In the genomic region with DNA sequence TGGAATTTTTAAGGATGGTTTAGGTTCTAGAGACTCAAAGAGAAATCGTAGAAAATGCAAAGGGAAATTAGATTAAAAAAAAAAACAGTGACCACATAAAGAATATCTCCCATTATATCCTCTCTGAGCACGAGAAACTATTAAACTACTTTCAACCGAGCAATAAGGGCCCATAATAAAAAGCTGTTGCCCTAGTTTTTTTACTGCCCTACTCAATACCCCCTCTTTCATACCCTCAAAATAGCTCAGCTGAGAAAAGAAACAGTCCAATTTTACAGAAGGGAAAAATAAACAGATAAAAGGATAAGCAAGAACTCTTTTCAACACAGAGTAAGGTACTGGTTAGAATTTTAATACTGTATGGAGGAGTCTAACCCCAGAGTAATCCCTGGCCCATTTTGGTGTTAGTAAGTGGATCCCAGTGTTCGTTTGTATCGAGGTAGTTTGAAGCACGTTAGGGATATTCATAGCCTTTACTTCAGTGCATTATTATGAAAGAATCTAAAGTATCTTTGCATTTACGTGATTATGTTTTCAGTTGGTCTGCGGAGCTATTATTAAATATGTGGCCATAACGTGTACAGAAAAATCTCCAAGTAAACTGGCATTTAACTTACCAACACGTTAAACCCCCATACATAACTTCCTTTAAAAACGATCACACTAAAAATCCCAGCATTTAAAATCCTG, we compare ENCODE assay signal across 8 cellular contexts. TPM values are rescaled to one million over a fixed set of nuclear protein-coding genes. Genes with fewer than 3 reads are reported as not detected.
DNase-seq lines count a peak whose midpoint lies in the region; ATAC-seq and TF ChIP-seq lines count a peak whose summit lies in the region.

No MANE protein-coding gene starts in this region.

- peak overlapping the region; percentile 90 for H3K4me3 Mint-ChIP-seq in stimulated activated memory B cell treated with anti-CD40 and anti-IgM and Interleukin-4, amounts not matched to agents 10 μg/mL and 1 μg/mL and 100 μg/mL, for 72 hours

- H3K9me3 Mint-ChIP-seq in stimulated activated memory B cell treated with anti-CD40 and anti-IgM and Interleukin-4, amounts not matched to agents 10 μg/mL and 1 μg/mL and 100 μg/mL, for 72 hours = no peaks in the 10 kb centered on the region

- peaks cover 2% of the 10 kb centered on the region for H3K4me1 ChIP-seq in right cardiac atrium (ENCODE audit: control insufficient read depth, insufficient read depth, low read length)

- H3K36me3 Mint-ChIP-seq in stimulated activated memory B cell treated with anti-CD40 and anti-IgM and Interleukin-4, amounts not matched to agents 10 μg/mL and 1 μg/mL and 100 μg/mL, for 72 hours = no peaks in the 10 kb centered on the region

- DNase-seq in DMS 273 (lab: John Stamatoyannopoulos, UW; ENCODE audit: unreplicated experiment) (peak; percentile 28), DMS 273 treated with DMSO at 0.1 percent for 48 hours (lab: John Stamatoyannopoulos, UW) (no peak), WERI-Rb-1 (no peak), right cardiac atrium (no peak), NK-92 (lab: John Stamatoyannopoulos, UW; ENCODE audit: unreplicated experiment) (no peak), NCI-H524 treated with DMSO at 0.1 percent for 48 hours (lab: John Stamatoyannopoulos, UW) (no peak), foreskin melanocyte (no peak)

- peak overlapping the region; percentile 78 for H3K27ac Mint-ChIP-seq in stimulated activated memory B cell treated with anti-CD40 and anti-IgM and Interleukin-4, amounts not matched to agents 10 μg/mL and 1 μg/mL and 100 μg/mL, for 72 hours

- WGBS in right cardiac atrium = 25% methylated on average over 11 of the region's 11 CpGs

- H3K4me1 Mint-ChIP-seq in stimulated activated memory B cell treated with anti-CD40 and anti-IgM and Interleukin-4, amounts not matched to agents 10 μg/mL and 1 μg/mL and 100 μg/mL, for 72 hours = peaks cover 38% of the 10 kb centered on the region

- no peaks in the 10 kb centered on the region for H3K9me3 ChIP-seq in WERI-Rb-1 (ENCODE audit: severe bottlenecking)
- H3K9me3 ChIP-seq in right cardiac atrium (ENCODE audit: control insufficient read depth, low read length) = no peaks in the 10 kb centered on the region

- H3K27me3 Mint-ChIP-seq in stimulated activated memory B cell treated with anti-CD40 and anti-IgM and Interleukin-4, amounts not matched to agents 10 μg/mL and 1 μg/mL and 100 μg/mL, for 72 hours = peaks cover 16% of the 10 kb centered on the region

- H3K27me3 ChIP-seq in WERI-Rb-1 (ENCODE audit: insufficient read depth, low read depth, severe bottlenecking) = no peaks in the 10 kb centered on the region
- H3K27me3 ChIP-seq in right cardiac atrium (ENCODE audit: control insufficient read depth, insufficient read depth) = no peaks in the 10 kb centered on the region

- intact Hi-C loops in right cardiac atrium (cut with DNase I) = loop anchor here in 3 of 4 donors (5.0 to 10.0 kb wide), 4 partner anchors 63 to 83 kb away; a partner anchor contains a TSS

- H3K27ac ChIP-seq in WERI-Rb-1 (peak overlapping the region; percentile 93), right cardiac atrium (ENCODE audit: low read length) (no peak overlapping the region)

- H3K4me3 ChIP-seq in WERI-Rb-1 (ENCODE audit: low read depth, low read length) (peak overlapping the region; percentile 98), right cardiac atrium (ENCODE audit: low read length) (peak overlapping the region; percentile 67)

- TF ChIP-seq CTCF in WERI-Rb-1 (IDR thresholded peaks at IDR 0.05; ENCODE audit: low read depth, low read length) = no peak

- H3K36me3 ChIP-seq in WERI-Rb-1 = peaks cover 16% of the 10 kb centered on the region

- no peak for ATAC-seq in right cardiac atrium
- no peak for ATAC-seq in stimulated activated memory B cell treated with anti-CD40 and anti-IgM and Interleukin-4, amounts not matched to agents 10 μg/mL and 1 μg/mL and 100 μg/mL, for 72 hours

RNA-seq across cellular contexts. Expression of a gene that starts 1.0 kb away (rescaled TPM):
- total RNA-seq in right cardiac atrium = 100 to 1,000 TPM in 3 of 4 donors, 10 to 100 TPM in 1; 84.7 to 115 (median 104) TPM
- polyA plus RNA-seq in right cardiac atrium = 32.7 TPM

RNA-seq across cellular contexts. Expression of a gene that starts 47.4 kb away (rescaled TPM):
- under 1 TPM; 0.11 to 0.59 (median 0.49) TPM for total RNA-seq in right cardiac atrium
- 0.25 TPM for polyA plus RNA-seq in right cardiac atrium
